ENCODE assay signal across 8 cellular contexts in the genomic region with DNA sequence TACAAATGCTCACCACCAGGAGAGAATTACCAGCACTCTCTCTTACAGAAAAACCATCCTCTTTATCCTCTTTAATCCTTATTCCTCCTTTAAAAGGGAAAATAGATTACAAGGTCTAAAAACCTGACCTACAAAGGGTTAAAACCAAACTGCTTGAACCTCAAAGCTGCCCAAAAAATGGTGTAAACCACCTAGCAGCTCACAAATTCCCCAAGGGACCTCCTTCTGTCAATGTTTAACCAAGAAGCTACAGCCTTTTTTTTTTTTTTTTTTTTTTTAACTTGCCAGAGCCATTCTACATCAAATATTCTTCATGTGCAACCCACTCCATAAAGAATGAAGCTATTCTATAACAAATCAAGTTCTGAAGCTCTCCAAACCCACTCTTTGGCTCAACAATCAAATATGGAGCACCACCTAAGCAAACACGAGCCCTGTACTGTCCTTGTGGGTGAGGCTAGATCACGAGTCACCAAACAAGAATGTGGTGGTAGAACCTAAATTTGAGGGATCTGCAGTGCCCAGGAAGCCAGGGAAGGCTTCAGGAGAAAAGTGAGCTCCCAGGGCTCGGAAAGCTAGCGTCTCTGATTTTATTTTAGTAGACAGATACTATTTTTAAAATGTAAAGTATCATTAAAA. TPM values are rescaled to one million over a fixed set of nuclear protein-coding genes. Genes with fewer than 3 reads are reported as not detected.
A peak's percentile ranks its signal among the peaks of the same experiment; 100 is the strongest.
DNase-seq lines count a peak whose midpoint lies in the region; ATAC-seq and TF ChIP-seq lines count a peak whose summit lies in the region.

No MANE protein-coding gene starts in this region.

- peak overlapping the region; percentile 91 for H3K27ac Mint-ChIP-seq in MCF 10A (ENCODE audit: low read depth, unreplicated experiment)
- H3K27ac Mint-ChIP-seq in neural crest cell (ENCODE audit: unreplicated experiment) = peak overlapping the region; percentile 83

- peaks cover 43% of the 10 kb centered on the region for H3K4me1 Mint-ChIP-seq in MCF 10A (ENCODE audit: insufficient read depth, unreplicated experiment)
- H3K4me1 Mint-ChIP-seq in neural crest cell = peaks cover 55% of the 10 kb centered on the region

- DNase-seq in MCF 10A (ENCODE audit: unreplicated experiment) (peak; percentile 64), neural crest cell (ENCODE audit: low read depth, low spot score) (no peak), globus pallidus (ENCODE audit: low spot score) (no peak)
- DNase-seq in activated effector memory CD4-positive, alpha-beta T cell treated with Interleukin-2 at 50 U/mL for 16 hours = no peak
- DNase-seq in activated CD4-positive, alpha-beta T cell treated with anti-CD3 and anti-CD28 coated beads for 4 hours = no peak

- peak; percentile 85 for ATAC-seq in GM18511 (IDR thresholded peaks at IDR 0.05; ENCODE audit: unreplicated experiment)
- ATAC-seq in HG03175 (IDR thresholded peaks at IDR 0.05; ENCODE audit: unreplicated experiment) = peak; percentile 71
- no peak for ATAC-seq in GM18868 (IDR thresholded peaks at IDR 0.05; ENCODE audit: unreplicated experiment)

- H3K4me3 Mint-ChIP-seq in MCF 10A (ENCODE audit: unreplicated experiment) (peak overlapping the region; percentile 70), neural crest cell (peak overlapping the region; percentile 44)

- no TSS peak for BruUV-seq in MCF 10A (replicated peaks; lab: Mats Ljungman, UMichigan)

- CTCF ChIA-PET in MCF 10A (lab: Yijun Ruan, JAX) = interaction anchor here (0.6 to 1.9 kb wide), 5 partner anchors 9 to 80 kb away, joined by 3 to 8 read pairs (median 4); a partner anchor contains a TSS

- H3K36me3 Mint-ChIP-seq in MCF 10A (ENCODE audit: insufficient read depth, unreplicated experiment) = peaks cover 22% of the 10 kb centered on the region
- H3K36me3 Mint-ChIP-seq in neural crest cell (ENCODE audit: low read depth) = peaks cover under 1% of the 10 kb centered on the region

- no peaks in the 10 kb centered on the region for H3K9me3 Mint-ChIP-seq in MCF 10A (ENCODE audit: unreplicated experiment)
- H3K9me3 Mint-ChIP-seq in neural crest cell = no peaks in the 10 kb centered on the region

- POLR2A ChIA-PET in MCF 10A (lab: Yijun Ruan, JAX) = interaction anchor here (0.7 to 3.1 kb wide), 12 partner anchors 8 to 427 kb away, joined by 3 to 20 read pairs (median 7); a partner anchor contains a TSS

- intact Hi-C loops in MCF 10A (cut with micrococcal nuclease) = no loop called here

- H3K27me3 Mint-ChIP-seq in MCF 10A (ENCODE audit: insufficient read depth, unreplicated experiment) = no peaks in the 10 kb centered on the region
- H3K27me3 Mint-ChIP-seq in neural crest cell (ENCODE audit: low read depth) = no peaks in the 10 kb centered on the region

- TF ChIP-seq CTCF in MCF 10A (IDR thresholded peaks at IDR 0.05; ENCODE audit: unreplicated experiment) (no peak), neural crest cell (conservative IDR thresholded peaks at IDR 0.05) (no peak)

RNA-seq across cellular contexts. Expression of a gene that starts 20.1 kb away (rescaled TPM):
- total RNA-seq in MCF 10A (2022) (128 and 172 TPM in 2 replicates), neural crest cell (18.7 and 20.4 TPM in 2 replicates)

RNA-seq across cellular contexts. Expression of a gene that starts 20.6 kb away (rescaled TPM):
- total RNA-seq in MCF 10A (2022) (11.7 and 12.5 TPM in 2 replicates), neural crest cell (0.27 and 0.56 TPM in 2 replicates)
